ENCODE assay signal across 18 cellular contexts in the genomic region with DNA sequence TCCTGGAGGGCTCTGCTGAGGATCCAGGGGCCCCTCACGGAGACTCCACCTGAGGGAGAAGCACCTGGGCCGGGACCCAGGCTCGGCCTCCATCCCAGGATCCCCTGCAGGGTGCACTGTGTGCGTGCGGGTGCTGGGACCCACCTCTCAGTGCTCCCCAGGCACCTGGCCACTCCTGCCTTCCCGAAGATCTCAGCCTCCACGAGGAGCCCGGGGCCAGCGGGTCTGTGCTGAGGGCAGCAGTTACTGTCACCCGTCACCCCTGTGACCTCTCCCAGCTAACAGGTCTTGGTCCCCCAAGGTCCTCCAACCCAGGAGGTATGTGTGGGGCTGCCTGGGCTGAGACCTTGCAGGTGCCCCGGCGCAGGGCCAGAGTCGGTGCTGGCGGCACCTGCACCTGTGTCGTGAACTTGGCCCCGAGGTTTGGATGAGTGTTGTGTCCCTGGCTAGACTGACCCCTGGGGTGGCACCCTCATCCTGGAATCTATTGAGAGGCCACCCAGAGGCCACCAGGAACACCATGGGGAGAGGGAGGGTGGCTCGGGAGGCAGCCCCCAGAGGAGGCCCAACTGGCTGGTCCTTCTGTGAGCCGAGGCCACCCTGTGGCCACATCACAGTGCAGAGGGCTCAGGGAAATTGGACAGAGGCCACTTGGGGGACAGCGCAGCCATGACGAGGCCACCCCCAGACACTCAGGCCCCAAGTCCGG. TPM values are rescaled to one million over a fixed set of nuclear protein-coding genes. Genes with fewer than 3 reads are reported as not detected.
DNase-seq lines count a peak whose midpoint lies in the region; ATAC-seq, FAIRE-seq and TF ChIP-seq lines count a peak whose summit lies in the region.
"Had no signal": no experiment of that assay in that cellular context is flagged by ENCODE, and none has a peak within 500 bp of the region (broad histone marks: within the 10 kb centered on the region; RNA-seq: fewer than 3 reads in every experiment).

No MANE protein-coding gene starts in this region.

- intact Hi-C loops in kidney (cut with DNase I): no loop called here
- intact Hi-C loops in sciatic nerve (cut with DNase I): no loop called here

- no peaks in the 10 kb centered on the region for H3K4me1 Mint-ChIP-seq in WTC11
- H3K4me1 Mint-ChIP-seq in T-cell: no peaks in the 10 kb centered on the region

- CTCF ChIA-PET in WTC11 (lab: Charles Lee) (no interaction called here), T-cell (lab: Charles Lee) (no interaction called here)

- H3K9me3 Mint-ChIP-seq in WTC11 (no peaks in the 10 kb centered on the region), T-cell (no peaks in the 10 kb centered on the region)

- H3K36me3 Mint-ChIP-seq in WTC11 (0 out of 2 replicates have a peak, but pooled peaks cover 5% of the 10 kb centered on the region), T-cell (peaks cover 5% of the 10 kb centered on the region)

- FAIRE-seq in kidney (lab: Jason Lieb, UNC): no peak
- FAIRE-seq: TTC549 had no signal

- DNase-seq in activated effector memory CD4-positive, alpha-beta T cell treated with anti-CD3 and anti-CD28 coated beads, Interleukin-2, amount 50 U/mL, for 16 hours: peak; percentile 59
- no peak for DNase-seq in activated effector memory CD4-positive, alpha-beta T cell treated with Interleukin-2 at 50 U/mL for 16 hours
- DNase-seq in WTC11 (ENCODE audit: low spot score) (peak; percentile 10), kidney (peak; percentile 73), sciatic nerve (ENCODE audit: low spot score) (peak; percentile 47), NCI-H2081 treated with DMSO at 0.1 percent for 48 hours (lab: John Stamatoyannopoulos, UW) (no peak), T-cell (no peak), epidermal melanocyte (ENCODE audit: insufficient read length, low spot score) (no peak)
- DNase-seq: activated naive CD4-positive, alpha-beta T cell; COR-L47; esophagus squamous epithelium; NCI-H524 treated with DMSO at 0.1 percent for 48 hours; retina had no signal

- H3K27me3 Mint-ChIP-seq in WTC11 (ENCODE audit: low read depth) (no peaks in the 10 kb centered on the region), T-cell (no peaks in the 10 kb centered on the region)

- H3K27ac Mint-ChIP-seq in WTC11: no peak overlapping the region
- H3K27ac Mint-ChIP-seq in T-cell: no peak overlapping the region

- TF ChIP-seq CTCF in WTC11 (IDR thresholded peaks at IDR 0.05) (no peak), kidney (IDR thresholded peaks at IDR 0.05; ENCODE audit: borderline replicate concordance, extremely low read depth, insufficient read depth) (no peak)

- no peak overlapping the region for H3K27ac ChIP-seq in kidney (ENCODE audit: low read depth in 2 of 2, low read length in 2 of 2)
- H3K27ac ChIP-seq: esophagus squamous epithelium, neutrophil, suprapubic skin had no signal

- no peak for ATAC-seq in WTC11
- no peak for ATAC-seq in sciatic nerve
- ATAC-seq in T-cell (replicated peaks in 1 of 4): no peak
- ATAC-seq: left lobe of liver had no signal

- POLR2A ChIA-PET in WTC11 (lab: Charles Lee) (no interaction called here), T-cell (lab: Charles Lee) (no interaction called here)

- H3K4me1 ChIP-seq in kidney (ENCODE audit: control insufficient read depth in 1 of 2, insufficient read depth in 1 of 2, low read depth in 1 of 2, low read length in 2 of 2): no peaks in the 10 kb centered on the region
- H3K4me1 ChIP-seq: HAP-1, suprapubic skin had no signal

- H3K9ac ChIP-seq in kidney (ENCODE audit: low read length in 2 of 2): no peak overlapping the region

- H3K36me3 ChIP-seq in kidney (ENCODE audit: control insufficient read depth in 1 of 2, insufficient read depth in 2 of 2, low read length in 2 of 2): peaks cover 2 to 8% of the 10 kb centered on the region in 2 donors
- H3K36me3 ChIP-seq: esophagus squamous epithelium, HAP-1, neutrophil had no signal

- no peaks in the 10 kb centered on the region for H3K9me3 ChIP-seq in kidney (ENCODE audit: control insufficient read depth in 1 of 2, low read length in 2 of 2)
- H3K9me3 ChIP-seq: esophagus squamous epithelium, HAP-1, neutrophil, suprapubic skin had no signal

- no peak overlapping the region for H3K4me3 ChIP-seq in kidney (ENCODE audit: low read length in 2 of 2)
- H3K4me3 ChIP-seq: esophagus squamous epithelium, HAP-1, suprapubic skin had no signal

- H3K4me3 Mint-ChIP-seq in WTC11: no peak overlapping the region
- no peak overlapping the region for H3K4me3 Mint-ChIP-seq in T-cell

TF ChIP-seq in WTC11, 78 proteins besides CTCF, POLR2A, EP300 and RAD21:
- TF ChIP-seq, protein P1, sequence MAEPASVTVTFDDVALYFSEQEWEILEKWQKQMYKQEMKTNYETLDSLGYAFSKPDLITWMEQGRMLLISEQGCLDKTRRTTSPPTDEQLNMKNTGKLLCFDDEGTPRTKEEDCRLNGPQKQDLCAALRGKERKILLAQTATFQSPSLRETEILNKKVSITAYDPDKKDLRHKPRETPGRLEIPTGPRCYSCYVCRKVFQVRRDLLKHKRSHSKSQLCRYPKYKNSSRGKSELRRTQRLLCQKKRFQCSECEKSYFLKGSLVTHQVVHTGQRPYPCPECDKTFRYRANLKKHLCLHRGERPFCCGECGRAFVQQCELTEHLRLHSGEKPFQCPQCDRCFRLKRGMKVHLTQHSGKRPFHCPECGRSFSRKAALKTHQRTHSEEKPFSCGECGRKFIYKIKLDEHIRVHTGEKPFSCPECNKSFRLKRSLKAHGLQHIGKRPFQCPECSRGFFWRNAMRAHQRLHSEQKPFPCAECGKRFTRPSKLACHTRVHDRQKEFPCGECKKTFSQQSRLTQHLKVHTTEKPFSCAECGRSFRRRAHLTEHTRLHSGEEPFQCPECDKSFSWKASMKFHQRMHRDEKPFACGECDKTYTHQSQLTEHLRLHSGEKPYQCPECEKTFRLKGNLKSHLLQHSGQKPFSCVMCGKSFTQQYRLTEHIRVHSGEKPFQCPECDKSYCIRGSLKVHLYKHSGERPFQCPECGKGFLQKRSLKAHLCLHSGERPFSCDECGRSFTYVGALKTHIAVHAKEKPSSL (CRISPR knock-in tag; conservative IDR thresholded peaks at IDR 0.05): no peak
- no peak for TF ChIP-seq PRRX2 (CRISPR knock-in tag; IDR thresholded peaks at IDR 0.05)

RNA-seq across cellular contexts. Expression of a gene that starts 17.6 kb away (rescaled TPM):
- total RNA-seq in WTC11 (2021) (14.5 to 19.7 TPM (median 18.5 TPM) in 3 replicates), kidney (24.7 TPM), sciatic nerve (16.4 TPM), T-cell (10 to 100 TPM in 3 of 5 donors, 1 to 10 TPM in 2; 8.2 to 17.5 (median 13.2) TPM)
- polyA plus RNA-seq in kidney (ENCODE audit: insufficient read depth, low read depth, low replicate concordance): 9.0 TPM

RNA-seq across cellular contexts. Expression of a gene that starts 17.9 kb away (rescaled TPM):
- 72.1 to 80.4 TPM (median 79.8 TPM) in 3 replicates for total RNA-seq in WTC11 (2021)
- 162 TPM for total RNA-seq in kidney
- polyA plus RNA-seq in kidney (ENCODE audit: insufficient read depth, low read depth, low replicate concordance): 158 TPM
- 87.3 TPM for total RNA-seq in sciatic nerve
- total RNA-seq in T-cell: 100 to 1,000 TPM in 3 of 5 donors, 10 to 100 TPM in 2; 84.3 to 129 (median 125) TPM

RNA-seq across cellular contexts. Expression of a gene that starts 38.7 kb away (rescaled TPM):
- total RNA-seq in WTC11 (2021): 28.6 to 31.7 TPM (median 29.3 TPM) in 3 replicates
- total RNA-seq in kidney: 25.6 TPM
- polyA plus RNA-seq in kidney (ENCODE audit: insufficient read depth, low read depth, low replicate concordance): 26.8 TPM
- 18.1 TPM for total RNA-seq in sciatic nerve
- 10 to 100 TPM; 11.7 to 13.2 (median 12.2) TPM for total RNA-seq in T-cell

Comparison
In these comparisons a context has a peak if more than half of its experiments do, and no peak if none do; other contexts are left out.
1. DNase-seq: peak in activated effector memory CD4-positive, alpha-beta T cell treated with anti-CD3 and anti-CD28 coated beads, Interleukin-2, amount 50 U/mL, for 16 hours (single experiment), WTC11 (single experiment), kidney (single experiment) and sciatic nerve (single experiment); none in activated effector memory CD4-positive, alpha-beta T cell treated with Interleukin-2 at 50 U/mL for 16 hours (single experiment), NCI-H2081 treated with DMSO at 0.1 percent for 48 hours (single experiment), T-cell (0 of 34) and epidermal melanocyte (single experiment).